In the genomic region with DNA sequence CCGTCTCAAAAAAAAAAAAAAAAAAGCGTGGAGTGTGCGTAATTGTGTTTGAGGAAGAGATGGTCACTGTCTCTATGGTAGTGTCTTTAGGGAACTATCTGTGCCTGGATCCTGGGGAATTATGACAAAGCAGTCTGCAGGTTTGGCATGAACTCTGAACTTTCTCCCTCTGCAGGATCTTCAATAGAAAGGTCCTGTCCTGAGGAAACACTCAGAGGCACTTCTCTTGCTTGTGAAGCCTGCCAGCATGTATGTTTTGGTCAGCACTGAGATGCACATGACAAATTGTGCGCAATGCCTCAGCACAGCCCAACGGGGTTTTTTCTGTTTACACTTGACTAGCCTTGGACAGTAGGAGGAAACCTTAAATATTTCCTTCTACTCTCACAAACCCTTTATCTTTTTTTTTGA, we compare ENCODE assay signal across 12 cellular contexts. TPM values are rescaled to one million over a fixed set of nuclear protein-coding genes. Genes with fewer than 3 reads are reported as not detected.
DNase-seq lines count a peak whose midpoint lies in the region; ATAC-seq, FAIRE-seq and TF ChIP-seq lines count a peak whose summit lies in the region.
"Had no signal": no experiment of that assay in that cellular context is flagged by ENCODE, and none has a peak within 500 bp of the region (broad histone marks: within the 10 kb centered on the region; RNA-seq: fewer than 3 reads in every experiment).

No MANE protein-coding gene starts in this region.

- H3K4me3 Mint-ChIP-seq in activated B cell treated with CpG ODN at 0.5 μM for 24 hours = no peak overlapping the region
- H3K4me3 Mint-ChIP-seq in activated CD8-positive, alpha-beta T cell treated with anti-CD3 and anti-CD28 coated beads for 36 hours = no peak overlapping the region
- H3K4me3 Mint-ChIP-seq: brain had no signal

- H3K27me3 Mint-ChIP-seq in activated B cell treated with CpG ODN at 0.5 μM for 24 hours = no peaks in the 10 kb centered on the region
- no peaks in the 10 kb centered on the region for H3K27me3 Mint-ChIP-seq in activated CD8-positive, alpha-beta T cell treated with anti-CD3 and anti-CD28 coated beads for 36 hours
- H3K27me3 Mint-ChIP-seq: brain had no signal

- peak overlapping the region; percentile 16 for H3K27ac Mint-ChIP-seq in activated B cell treated with CpG ODN at 0.5 μM for 24 hours
- H3K27ac Mint-ChIP-seq in activated CD8-positive, alpha-beta T cell treated with anti-CD3 and anti-CD28 coated beads for 36 hours = no peak overlapping the region
- H3K27ac Mint-ChIP-seq: activated T-helper 2 cell treated with anti-CD3 and anti-CD28 coated beads, Interferon-gamma antibody, Interleukin-2, Interleukin-4, amounts not matched to agents 10 μg/mL and 5 μg/mL and 100 μg/mL, durations not matched to agents 14 hours and 24 hours and 36 hours; brain had no signal

- intact Hi-C loops in activated B cell treated with CpG ODN at 0.5 μM for 24 hours (cut with micrococcal nuclease) = no loop called here
- intact Hi-C loops in activated CD8-positive, alpha-beta T cell treated with anti-CD3 and anti-CD28 coated beads for 36 hours (cut with micrococcal nuclease) = no loop called here

- FAIRE-seq in D721Med (lab: Jason Lieb, UNC) = no peak

- H3K9me3 Mint-ChIP-seq in activated B cell treated with CpG ODN at 0.5 μM for 24 hours = no peaks in the 10 kb centered on the region
- H3K9me3 Mint-ChIP-seq in activated CD8-positive, alpha-beta T cell treated with anti-CD3 and anti-CD28 coated beads for 36 hours = no peaks in the 10 kb centered on the region
- H3K9me3 Mint-ChIP-seq: activated T-helper 2 cell treated with anti-CD3 and anti-CD28 coated beads, Interferon-gamma antibody, Interleukin-2, Interleukin-4, amounts not matched to agents 10 μg/mL and 5 μg/mL and 100 μg/mL, durations not matched to agents 14 hours and 24 hours and 36 hours had no signal

- ATAC-seq in GM19328 (IDR thresholded peaks at IDR 0.05; ENCODE audit: unreplicated experiment) (peak; percentile 65), HG02798 (IDR thresholded peaks at IDR 0.05; ENCODE audit: poor library complexity, unreplicated experiment) (peak; percentile 53), activated B cell treated with CpG ODN at 0.5 μM for 24 hours (ENCODE audit: low read depth) (peak; percentile 67), HG03457 (IDR thresholded peaks at IDR 0.05; ENCODE audit: unreplicated experiment) (no peak)
- ATAC-seq in activated CD8-positive, alpha-beta T cell treated with anti-CD3 and anti-CD28 coated beads for 36 hours = no peak

- CTCF ChIA-PET in activated B cell treated with CpG ODN at 0.5 μM for 24 hours (lab: Charles Lee) = interaction anchor here (0.7 kb wide), 1 partner anchor 627 kb away, joined by 3 read pairs; no protein-coding TSS in a partner anchor
- CTCF ChIA-PET in activated CD8-positive, alpha-beta T cell treated with anti-CD3 and anti-CD28 coated beads for 36 hours (lab: Charles Lee) = no interaction called here

- peak; percentile 87 for DNase-seq in CD1c-positive myeloid dendritic cell (ENCODE audit: extremely low spot score)
- DNase-seq in activated B cell treated with CpG ODN at 0.5 μM for 24 hours = no peak
- no peak for DNase-seq in D721Med (ENCODE audit: insufficient read length, low spot score)
- no peak for DNase-seq in activated CD8-positive, alpha-beta T cell treated with anti-CD3 and anti-CD28 coated beads for 36 hours
- DNase-seq in cerebellum (ENCODE audit: low spot score) = no peak
- DNase-seq: activated CD4-positive, CD25-positive, alpha-beta regulatory T cell treated with anti-CD3 and anti-CD28 coated beads, Interleukin-2, amount 50 U/mL, for 72 hours; nucleus accumbens had no signal

- no peak for TF ChIP-seq CTCF in activated B cell treated with CpG ODN at 0.5 μM for 24 hours (IDR thresholded peaks at IDR 0.05)
- no peak for TF ChIP-seq CTCF in D721Med (IDR thresholded peaks at IDR 0.05; ENCODE audit: insufficient read depth, missing control alignments)
- no peak for TF ChIP-seq CTCF in activated CD8-positive, alpha-beta T cell treated with anti-CD3 and anti-CD28 coated beads for 36 hours (IDR thresholded peaks at IDR 0.05)

- H3K36me3 Mint-ChIP-seq in activated B cell treated with CpG ODN at 0.5 μM for 24 hours (ENCODE audit: low read depth) = peaks cover 24% of the 10 kb centered on the region
- peaks cover 7% of the 10 kb centered on the region for H3K36me3 Mint-ChIP-seq in activated CD8-positive, alpha-beta T cell treated with anti-CD3 and anti-CD28 coated beads for 36 hours (ENCODE audit: low read depth)

- POLR2A ChIA-PET in activated B cell treated with CpG ODN at 0.5 μM for 24 hours (lab: Charles Lee) = interaction anchor here (0.7 kb wide), 2 partner anchors 8 to 36 kb away, joined by 4 to 8 read pairs; no protein-coding TSS in a partner anchor
- POLR2A ChIA-PET in activated CD8-positive, alpha-beta T cell treated with anti-CD3 and anti-CD28 coated beads for 36 hours (lab: Charles Lee) = no interaction called here

- H3K4me1 Mint-ChIP-seq in activated B cell treated with CpG ODN at 0.5 μM for 24 hours = peaks cover 26% of the 10 kb centered on the region
- peaks cover 16% of the 10 kb centered on the region for H3K4me1 Mint-ChIP-seq in activated CD8-positive, alpha-beta T cell treated with anti-CD3 and anti-CD28 coated beads for 36 hours (ENCODE audit: low read depth)

RNA-seq across cellular contexts. Expression of gene ATF7, which starts 46.6 kb away (rescaled TPM):
- 29.5 and 36.8 TPM in 2 replicates for total RNA-seq in activated B cell treated with CpG ODN at 0.5 μM for 24 hours
- total RNA-seq in activated CD8-positive, alpha-beta T cell treated with anti-CD3 and anti-CD28 coated beads for 36 hours = 10 to 100 TPM; 22.0 to 22.6 TPM
- total RNA-seq in cerebellum = 16.4 TPM

Comparison
In these comparisons a context has a peak if more than half of its experiments do, and no peak if none do; other contexts are left out.
1. ATAC-seq: peak in GM19328 (single experiment), HG02798 (single experiment) and activated B cell treated with CpG ODN at 0.5 μM for 24 hours (single experiment); none in activated CD8-positive, alpha-beta T cell treated with anti-CD3 and anti-CD28 coated beads for 36 hours (single experiment) and HG03457 (single experiment).